In the genomic region with DNA sequence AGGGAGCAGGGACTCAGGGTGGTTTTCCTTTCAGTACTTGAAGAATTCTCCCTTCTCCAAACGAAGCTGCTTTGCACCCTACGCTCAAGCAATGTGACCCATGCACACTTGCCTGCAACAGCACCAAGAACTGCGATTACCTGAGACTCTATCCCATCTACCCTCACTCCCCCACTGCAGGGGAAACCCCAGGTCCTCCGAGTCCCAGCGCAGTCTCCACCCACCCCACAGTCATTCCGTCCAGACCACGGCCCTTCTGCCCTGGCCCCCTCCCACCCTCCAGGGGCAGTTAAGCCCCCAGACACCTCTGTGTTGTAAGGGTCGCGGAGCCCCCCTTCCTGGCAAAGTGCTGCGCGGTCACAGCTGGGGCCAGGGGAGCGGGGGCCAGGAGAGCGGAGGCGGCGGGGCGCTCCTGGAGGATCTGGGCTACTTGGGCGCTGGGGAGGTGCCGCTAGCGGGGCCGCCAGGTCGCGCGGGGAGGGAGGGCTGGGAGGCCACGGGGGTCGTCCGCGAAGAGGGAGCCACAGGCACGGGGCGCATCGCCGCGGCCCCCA, we compare ENCODE assay signal across 8 cellular contexts. TPM values are rescaled to one million over a fixed set of nuclear protein-coding genes. Genes with fewer than 3 reads are reported as not detected.
A peak's percentile ranks its signal among the peaks of the same experiment; 100 is the strongest.
DNase-seq lines count a peak whose midpoint lies in the region; ATAC-seq and TF ChIP-seq lines count a peak whose summit lies in the region.
"Not testable (repeated sequence)": the region's sequence is repeated elsewhere in the genome, so short reads cannot be mapped to it uniquely, and the experiment has no call there.

No MANE protein-coding gene starts in this region.

- not testable (repeated sequence) for BruUV-seq in mammary epithelial cell (replicated peaks; lab: Mats Ljungman, UMichigan)

- not testable (repeated sequence) for H3K36me3 ChIP-seq in CD8-positive, alpha-beta T cell (ENCODE audit: insufficient read depth, low read length); mammary epithelial cell (ENCODE audit: insufficient read depth, low read length)

- peak overlapping the region; percentile 81 for H2AFZ ChIP-seq in mammary epithelial cell (ENCODE audit: low read depth, low read length)

- POLR2A ChIA-PET in CD8-positive, alpha-beta T cell (lab: Charles Lee) = interaction anchor here (2.4 kb wide), 1 partner anchor 177 kb away, joined by 7 read pairs; no protein-coding TSS in a partner anchor
- POLR2A ChIA-PET in activated B cell treated with CpG ODN at 0.5 μM for 24 hours (lab: Charles Lee) = interaction anchor here (1.0 kb wide), 1 partner anchor 177 kb away, joined by 5 read pairs; no protein-coding TSS in a partner anchor

- not testable (repeated sequence) for H3K36me3 Mint-ChIP-seq in CD8-positive, alpha-beta T cell; activated B cell treated with CpG ODN at 0.5 μM for 24 hours (ENCODE audit: low read depth); natural killer cell treated with Interleukin-12 subunit alpha and Interleukin-12 subunit beta and Interleukin-15 and Interleukin-18, amount 100 ng/mL, for 72 hours

- H3K9me3 Mint-ChIP-seq in CD8-positive, alpha-beta T cell; activated B cell treated with CpG ODN at 0.5 μM for 24 hours; natural killer cell treated with Interleukin-12 subunit alpha and Interleukin-12 subunit beta and Interleukin-15 and Interleukin-18, amount 100 ng/mL, for 72 hours: not testable (repeated sequence)

- H3K27ac Mint-ChIP-seq in CD8-positive, alpha-beta T cell = peak overlapping the region; percentile 6
- H3K27ac Mint-ChIP-seq in activated B cell treated with CpG ODN at 0.5 μM for 24 hours = peak overlapping the region; percentile 42
- H3K27ac Mint-ChIP-seq in natural killer cell treated with Interleukin-12 subunit alpha and Interleukin-12 subunit beta and Interleukin-15 and Interleukin-18, amount 100 ng/mL, for 72 hours = not testable (repeated sequence)

- peak overlapping the region; percentile 56 for H3K4me3 ChIP-seq in CD8-positive, alpha-beta T cell (ENCODE audit: low read depth, low read length)
- peak overlapping the region; percentile 21 to 50 (median 40) for H3K4me3 ChIP-seq in mammary epithelial cell (replicated peaks in 1 of 3; ENCODE audit: insufficient read depth in 1 of 3, low read depth in 2 of 3, low read length in 3 of 3)

- H3K4me1 Mint-ChIP-seq in CD8-positive, alpha-beta T cell (ENCODE audit: low read depth) = peaks cover 15% of the 10 kb centered on the region
- peaks cover 12% of the 10 kb centered on the region for H3K4me1 Mint-ChIP-seq in activated B cell treated with CpG ODN at 0.5 μM for 24 hours
- H3K4me1 Mint-ChIP-seq in natural killer cell treated with Interleukin-12 subunit alpha and Interleukin-12 subunit beta and Interleukin-15 and Interleukin-18, amount 100 ng/mL, for 72 hours (ENCODE audit: low read depth in 2 of 2) = peaks cover 8 to 11% of the 10 kb centered on the region in 2 donors

- WGBS in mammary epithelial cell (ENCODE audit: low coverage, missing lambda C conversion rate) = 58% methylated on average over 2 of the region's 32 CpGs

- intact Hi-C loops in CD8-positive, alpha-beta T cell (cut with DNase I, micrococcal nuclease); left ventricle myocardium superior (cut with micrococcal nuclease): not testable (repeated sequence)
- intact Hi-C loops in activated B cell treated with CpG ODN at 0.5 μM for 24 hours (cut with micrococcal nuclease) = loop anchor here (2.0 kb wide), 1 partner anchor 75 kb away; a partner anchor contains a TSS
- intact Hi-C loops in mammary epithelial cell (cut with micrococcal nuclease) = loop anchor here (5.0 kb wide), 1 partner anchor 176 kb away; no protein-coding TSS in a partner anchor

- dilution Hi-C loops in mammary epithelial cell (cut with HindIII; ENCODE audit: low sequenced_read_pairs) = not testable (repeated sequence)

- not testable (repeated sequence) for H4K20me1 ChIP-seq in mammary epithelial cell (ENCODE audit: insufficient read depth, low read length)

- CTCF ChIA-PET in CD8-positive, alpha-beta T cell (lab: Charles Lee); activated B cell treated with CpG ODN at 0.5 μM for 24 hours (lab: Charles Lee); mammary epithelial cell (lab: Charles Lee; ENCODE audit: low non-redundant PET): not testable (repeated sequence)

- H3K79me2 ChIP-seq in mammary epithelial cell (ENCODE audit: insufficient read depth, low read length) = not testable (repeated sequence)

- in situ Hi-C loops in mammary epithelial cell (cut with MboI; ENCODE audit: low sequenced_read_pairs in 2 of 2) = loop anchor here in 1 of 2 donors (5.0 to 10.0 kb wide), 2 partner anchors 179 to 1276 kb away; a partner anchor contains a TSS

- H3K9ac ChIP-seq in mammary epithelial cell (ENCODE audit: insufficient read depth, low read length) = not testable (repeated sequence)

- not testable (repeated sequence) for H3K27ac ChIP-seq in CD8-positive, alpha-beta T cell (ENCODE audit: low read depth, low read length); mammary epithelial cell (ENCODE audit: insufficient read depth, low read depth, low read length)

- peak overlapping the region; percentile 79 for H3K4me3 Mint-ChIP-seq in CD8-positive, alpha-beta T cell
- peak overlapping the region; percentile 84 for H3K4me3 Mint-ChIP-seq in activated B cell treated with CpG ODN at 0.5 μM for 24 hours
- peak overlapping the region; percentile 72 for H3K4me3 Mint-ChIP-seq in natural killer cell treated with Interleukin-12 subunit alpha and Interleukin-12 subunit beta and Interleukin-15 and Interleukin-18, amount 100 ng/mL, for 72 hours

- not testable (repeated sequence) for H3K27me3 Mint-ChIP-seq in CD8-positive, alpha-beta T cell (ENCODE audit: low read depth)
- peaks cover 11% of the 10 kb centered on the region for H3K27me3 Mint-ChIP-seq in activated B cell treated with CpG ODN at 0.5 μM for 24 hours
- H3K27me3 Mint-ChIP-seq in natural killer cell treated with Interleukin-12 subunit alpha and Interleukin-12 subunit beta and Interleukin-15 and Interleukin-18, amount 100 ng/mL, for 72 hours = peaks cover 10 to 11% of the 10 kb centered on the region in 2 donors

- H3K27me3 ChIP-seq in CD8-positive, alpha-beta T cell (ENCODE audit: insufficient read depth, low read length) = not testable (repeated sequence)
- peaks cover 11% of the 10 kb centered on the region for H3K27me3 ChIP-seq in mammary epithelial cell (ENCODE audit: insufficient read depth, low read length)

- H3K4me2 ChIP-seq in mammary epithelial cell (ENCODE audit: insufficient read depth, low read depth, low read length) = peak overlapping the region; percentile 98

- not testable (repeated sequence) for DNase-seq in CD8-positive, alpha-beta T cell; activated B cell treated with CpG ODN at 0.5 μM for 24 hours; mammary epithelial cell; left ventricle myocardium superior; natural killer cell treated with Interleukin-12 subunit alpha and Interleukin-12 subunit beta and Interleukin-15 and Interleukin-18, amount 100 ng/mL, for 72 hours (ENCODE audit: low spot score); stimulated activated naive CD8-positive, alpha-beta T cell treated with anti-CD3 and anti-CD28 coated beads, Interleukin-15, Interleukin-2, amounts not matched to agents 100 U/mL and 50 U/mL, for 24 hours

- peak; percentile 34 for ATAC-seq in CD8-positive, alpha-beta T cell
- peak; percentile 45 for ATAC-seq in GM21825 (IDR thresholded peaks at IDR 0.05; ENCODE audit: unreplicated experiment)
- ATAC-seq in HG03442 (IDR thresholded peaks at IDR 0.05; ENCODE audit: unreplicated experiment) = peak; percentile 32
- peak; percentile 53 for ATAC-seq in activated B cell treated with CpG ODN at 0.5 μM for 24 hours (ENCODE audit: low read depth)
- ATAC-seq in left ventricle myocardium superior = peak; percentile 21
- ATAC-seq in natural killer cell treated with Interleukin-12 subunit alpha and Interleukin-12 subunit beta and Interleukin-15 and Interleukin-18, amount 100 ng/mL, for 72 hours = peak; percentile 37 to 52
- peak; percentile 32 for ATAC-seq in stimulated activated naive CD8-positive, alpha-beta T cell treated with anti-CD3 and anti-CD28 coated beads, Interleukin-15, Interleukin-2, amounts not matched to agents 100 U/mL and 50 U/mL, for 24 hours

- H3K9me3 ChIP-seq in CD8-positive, alpha-beta T cell (ENCODE audit: low read length); mammary epithelial cell (replicated peaks; ENCODE audit: insufficient read depth, low read length): not testable (repeated sequence)

- H3K4me1 ChIP-seq in CD8-positive, alpha-beta T cell (ENCODE audit: insufficient read depth, low read length); mammary epithelial cell (ENCODE audit: insufficient read depth, low read length): not testable (repeated sequence)

- not testable (repeated sequence) for TF ChIP-seq CTCF in CD8-positive, alpha-beta T cell (IDR thresholded peaks at IDR 0.05); activated B cell treated with CpG ODN at 0.5 μM for 24 hours (IDR thresholded peaks at IDR 0.05); mammary epithelial cell (conservative IDR thresholded peaks at IDR 0.05 in 1 of 2, IDR thresholded peaks at IDR 0.05 in 1 of 2; ENCODE audit: extremely low read depth in 1 of 2, insufficient read depth in 1 of 2, low read depth in 1 of 2, low read length in 2 of 2)

RNA-seq across cellular contexts. Expression of a gene that starts 59.9 kb away (rescaled TPM):
- total RNA-seq in CD8-positive, alpha-beta T cell = not detected
- not detected in 2 replicates for total RNA-seq in activated B cell treated with CpG ODN at 0.5 μM for 24 hours
- total RNA-seq in mammary epithelial cell = not detected
- not detected for polyA plus RNA-seq in mammary epithelial cell
- polyA minus RNA-seq in mammary epithelial cell = not detected
- not detected for total RNA-seq in left ventricle myocardium superior
- not detected for total RNA-seq in natural killer cell treated with Interleukin-12 subunit alpha and Interleukin-12 subunit beta and Interleukin-15 and Interleukin-18, amount 100 ng/mL, for 72 hours
